Comparison of ENCODE assay signal across 30 cellular contexts in the genomic region with DNA sequence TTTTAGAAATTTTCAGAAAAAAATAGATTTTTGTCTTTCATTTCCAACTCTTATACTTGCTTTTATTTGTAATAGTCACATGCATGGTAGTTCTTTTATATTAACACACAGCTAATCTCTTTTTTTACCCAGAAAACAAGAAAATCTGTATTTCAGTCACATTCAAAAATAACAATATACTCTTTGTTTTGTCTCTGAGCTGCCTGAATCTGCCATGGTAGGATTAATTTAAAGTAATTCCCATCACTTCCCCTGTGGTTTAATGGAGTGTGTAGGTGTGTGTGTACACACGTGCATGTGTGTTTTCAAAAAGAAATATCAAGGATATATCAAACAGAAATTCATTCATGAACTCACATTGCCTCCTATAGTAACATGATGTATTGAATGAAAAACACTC. TPM values are rescaled to one million over a fixed set of nuclear protein-coding genes. Genes with fewer than 3 reads are reported as not detected.
DNase-seq lines count a peak whose midpoint lies in the region; ATAC-seq and FAIRE-seq lines count a peak whose summit lies in the region.
"Had no signal": no experiment of that assay in that cellular context is flagged by ENCODE, and none has a peak within 500 bp of the region (broad histone marks: within the 10 kb centered on the region; RNA-seq: fewer than 3 reads in every experiment).

No MANE protein-coding gene starts in this region.

- H3K4me3 Mint-ChIP-seq in stimulated activated naive B cell treated with anti-CD40 and anti-IgM and Interleukin-4, amounts not matched to agents 10 μg/mL and 1 μg/mL and 100 μg/mL, for 72 hours = no peak overlapping the region
- H3K4me3 Mint-ChIP-seq: CD4-positive, alpha-beta T cell; CD8-positive, alpha-beta T cell had no signal

- no peak for ATAC-seq in stimulated activated naive B cell treated with anti-CD40 and anti-IgM and Interleukin-4, amounts not matched to agents 10 μg/mL and 1 μg/mL and 100 μg/mL, for 72 hours (replicated peaks)
- ATAC-seq in HG03378 (IDR thresholded peaks at IDR 0.05; ENCODE audit: unreplicated experiment) = no peak
- ATAC-seq: CD8-positive, alpha-beta T cell; GM12878 had no signal

- no peaks in the 10 kb centered on the region for H3K36me3 Mint-ChIP-seq in stimulated activated naive B cell treated with anti-CD40 and anti-IgM and Interleukin-4, amounts not matched to agents 10 μg/mL and 1 μg/mL and 100 μg/mL, for 72 hours
- H3K36me3 Mint-ChIP-seq: CD8-positive, alpha-beta T cell had no signal

- FAIRE-seq in frontal cortex (lab: Jason Lieb, UNC) = peak; percentile 26
- FAIRE-seq: A204.1, GM12878, GM12892, GM18507 had no signal

- DNase-seq in Karpas-422 = no peak
- DNase-seq in frontal cortex (ENCODE audit: low spot score in 2 of 2) = no peak
- peak; percentile 46 for DNase-seq in medulla oblongata (ENCODE audit: extremely low spot score)
- DNase-seq in superior temporal gyrus (ENCODE audit: extremely low spot score) = peak; percentile 54
- no peak for DNase-seq in stimulated activated naive B cell treated with anti-CD40 and anti-IgM and Interleukin-4, amounts not matched to agents 10 μg/mL and 1 μg/mL and 100 μg/mL, for 72 hours
- DNase-seq in NK-92 treated with Interleukin-12 subunit alpha and Interleukin-12 subunit beta, amount 100 ng/mL, for 24 hours (lab: John Stamatoyannopoulos, UW) = no peak
- DNase-seq in NCI-H446 treated with DMSO at 0.1 percent for 48 hours (lab: John Stamatoyannopoulos, UW) = no peak
- DNase-seq: 8988T; ACHN; BE2C; CD4-positive, alpha-beta T cell; CD8-positive, alpha-beta T cell; COR-L47; DMS 273 treated with DMSO at 0.1 percent for 48 hours; DMS153; DMS53; DMS79; DND-41; EL; GDM1 had no signal

- no peaks in the 10 kb centered on the region for H4K20me1 ChIP-seq in Karpas-422 (ENCODE audit: insufficient read depth, low read depth, low read length)
- H4K20me1 ChIP-seq: BLaER1 had no signal

- no peaks in the 10 kb centered on the region for H3K9me3 ChIP-seq in Karpas-422 (ENCODE audit: low read length)
- H3K9me3 ChIP-seq: BE2C, BLaER1 had no signal

- no peak overlapping the region for H3K9ac ChIP-seq in Karpas-422 (ENCODE audit: low read length)
- H3K9ac ChIP-seq: BLaER1 had no signal

- no peaks in the 10 kb centered on the region for H3K27me3 Mint-ChIP-seq in stimulated activated naive B cell treated with anti-CD40 and anti-IgM and Interleukin-4, amounts not matched to agents 10 μg/mL and 1 μg/mL and 100 μg/mL, for 72 hours
- H3K27me3 Mint-ChIP-seq: CD4-positive, alpha-beta T cell had no signal

- no peaks in the 10 kb centered on the region; the same call in 1 of the 2 replicates for H3K36me3 ChIP-seq in Karpas-422 (ENCODE audit: insufficient read depth, low read length)
- H3K36me3 ChIP-seq: BE2C, BLaER1 had no signal

- no peaks in the 10 kb centered on the region for H3K9me3 Mint-ChIP-seq in stimulated activated naive B cell treated with anti-CD40 and anti-IgM and Interleukin-4, amounts not matched to agents 10 μg/mL and 1 μg/mL and 100 μg/mL, for 72 hours
- H3K9me3 Mint-ChIP-seq: CD8-positive, alpha-beta T cell had no signal

- H3K27ac Mint-ChIP-seq in stimulated activated naive B cell treated with anti-CD40 and anti-IgM and Interleukin-4, amounts not matched to agents 10 μg/mL and 1 μg/mL and 100 μg/mL, for 72 hours = no peak overlapping the region
- H3K27ac Mint-ChIP-seq: CD4-positive, alpha-beta T cell; CD8-positive, alpha-beta T cell had no signal

- no peaks in the 10 kb centered on the region for H3K27me3 ChIP-seq in Karpas-422 (ENCODE audit: low read length)
- H3K27me3 ChIP-seq: BE2C, BLaER1 had no signal

- H3K4me2 ChIP-seq in Karpas-422 (ENCODE audit: low read depth, low read length, poor library complexity, severe bottlenecking) = peak overlapping the region; percentile 5
- H3K4me2 ChIP-seq: BLaER1 had no signal

- peaks cover 70% of the 10 kb centered on the region for H3K4me1 ChIP-seq in Karpas-422 (ENCODE audit: low read length)
- H3K4me1 ChIP-seq: BE2C had no signal

- peak overlapping the region; percentile 31; the same call in 1 of the 2 replicates for H3K27ac ChIP-seq in Karpas-422 (ENCODE audit: low read length)
- H3K27ac ChIP-seq: BLaER1, C4-2B had no signal

- H3K9me2 ChIP-seq in Karpas-422 (replicated peaks; ENCODE audit: insufficient read depth, low read length) = no peaks in the 10 kb centered on the region

- peak overlapping the region; percentile 17; the same call in 1 of the 2 replicates for H2AFZ ChIP-seq in Karpas-422 (ENCODE audit: low read length)

- no peak overlapping the region for H3K4me3 ChIP-seq in Karpas-422 (ENCODE audit: low read length)
- H3K4me3 ChIP-seq: BLaER1, GM12878 had no signal

- peaks cover 5 to 24% of the 10 kb centered on the region in 2 donors for H3K4me1 Mint-ChIP-seq in stimulated activated naive B cell treated with anti-CD40 and anti-IgM and Interleukin-4, amounts not matched to agents 10 μg/mL and 1 μg/mL and 100 μg/mL, for 72 hours

- no peaks in the 10 kb centered on the region for H3K79me2 ChIP-seq in Karpas-422 (ENCODE audit: low read length)

RNA-seq across cellular contexts. Expression of a gene that starts 42.6 kb away (rescaled TPM):
- 2.4 and 3.6 TPM in 2 replicates for total RNA-seq in Karpas-422 (2014; rRNA removed; shearing (Covaris generic); ENCODE audit: low replicate concordance)
- 46.9 TPM for total RNA-seq in frontal cortex
- total RNA-seq: A673; CD4-positive, alpha-beta T cell; CD8-positive, alpha-beta T cell; Daoy; G401; GM12878 had no signal

Comparison
In these comparisons a context has a peak if more than half of its experiments do, and no peak if none do; other contexts are left out.
1. DNase-seq: peak in medulla oblongata (single experiment) and superior temporal gyrus (single experiment); none in Karpas-422 (single experiment), frontal cortex (0 of 2), stimulated activated naive B cell treated with anti-CD40 and anti-IgM and Interleukin-4, amounts not matched to agents 10 μg/mL and 1 μg/mL and 100 μg/mL, for 72 hours (single experiment), NK-92 treated with Interleukin-12 subunit alpha and Interleukin-12 subunit beta, amount 100 ng/mL, for 24 hours (single experiment) and NCI-H446 treated with DMSO at 0.1 percent for 48 hours (single experiment).
2. RNA of a gene that starts 42.6 kb away (total RNA-seq): 46.9 TPM in frontal cortex (single experiment); 2.4 to 3.6 TPM in Karpas-422; every median in the first group is over 10 times any median in the second.